14 cellular contexts compared by ENCODE assay signal in the genomic region with DNA sequence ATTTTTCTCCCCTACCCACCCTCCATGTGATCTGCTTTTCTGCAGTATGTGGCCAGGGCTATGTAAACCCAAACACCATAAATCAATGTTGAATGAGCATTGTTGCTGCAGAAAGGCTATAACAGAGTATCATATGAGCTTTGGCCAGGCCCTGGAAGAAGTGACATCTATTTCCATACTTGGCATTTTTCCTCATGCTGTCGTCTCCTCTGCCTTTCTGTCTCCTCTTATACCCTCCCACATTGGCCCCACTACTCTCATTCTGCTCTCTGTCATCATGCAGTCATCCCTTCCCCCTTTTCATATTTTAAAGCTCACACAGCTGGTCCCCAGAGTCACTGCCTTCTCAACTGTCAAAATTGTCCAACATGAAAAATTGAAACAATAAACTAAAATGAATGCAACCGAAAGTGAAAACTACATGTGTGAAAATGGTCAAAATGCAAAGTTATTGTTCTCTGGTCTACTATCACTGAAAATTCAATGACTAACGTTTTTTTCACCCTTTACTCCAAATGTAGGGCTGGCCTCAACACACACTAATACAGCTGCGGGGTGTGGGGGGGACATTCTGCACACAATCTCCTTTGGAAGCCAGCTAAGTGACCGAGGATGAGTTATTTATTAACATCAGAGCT.
DNase-seq lines count a peak whose midpoint lies in the region; ATAC-seq, FAIRE-seq and TF ChIP-seq lines count a peak whose summit lies in the region.
"Had no signal": no experiment of that assay in that cellular context is flagged by ENCODE, and none has a peak within 500 bp of the region (broad histone marks: within the 10 kb centered on the region; RNA-seq: fewer than 3 reads in every experiment).

No MANE protein-coding gene starts in this region.

- no peaks in the 10 kb centered on the region for H3K79me2 ChIP-seq in osteoblast (ENCODE audit: insufficient read depth, low read length)

- H4K20me1 ChIP-seq in osteoblast (ENCODE audit: insufficient read depth, low read length), result no peaks in the 10 kb centered on the region

- H3K4me1 Mint-ChIP-seq in type B pancreatic cell (ENCODE audit: unreplicated experiment), result peaks cover 25% of the 10 kb centered on the region
- H3K4me1 Mint-ChIP-seq: stimulated activated naive CD8-positive, alpha-beta T cell treated with anti-CD3 and anti-CD28 coated beads, Interleukin-15, amount 100 ng/mL, for 72 hours had no signal

- no peaks in the 10 kb centered on the region for H3K9me3 ChIP-seq in osteoblast (ENCODE audit: low read depth, low read length)

- TF ChIP-seq CTCF in type B pancreatic cell (conservative IDR thresholded peaks at IDR 0.05) (no peak), osteoblast (IDR thresholded peaks at IDR 0.05; ENCODE audit: extremely low read depth, low read depth, low read length) (no peak)

- peak overlapping the region; percentile 16 for H3K27ac Mint-ChIP-seq in type B pancreatic cell
- H3K27ac Mint-ChIP-seq: stimulated activated naive CD8-positive, alpha-beta T cell treated with anti-CD3 and anti-CD28 coated beads, Interleukin-15, amount 100 ng/mL, for 72 hours had no signal

- H2AFZ ChIP-seq in osteoblast (ENCODE audit: low read length), result no peak overlapping the region

- H3K4me2 ChIP-seq in osteoblast (ENCODE audit: insufficient read depth, low read length), result no peak overlapping the region

- H3K27me3 Mint-ChIP-seq in type B pancreatic cell, result peaks cover 17% of the 10 kb centered on the region

- H3K9me3 Mint-ChIP-seq in type B pancreatic cell, result no peaks in the 10 kb centered on the region
- H3K9me3 Mint-ChIP-seq: stimulated activated naive CD8-positive, alpha-beta T cell treated with anti-CD3 and anti-CD28 coated beads, Interleukin-15, amount 100 ng/mL, for 72 hours had no signal

- no peak for DNase-seq in GM19239 (ENCODE audit: insufficient read length, low spot score)
- no peak for DNase-seq in type B pancreatic cell (ENCODE audit: extremely low spot score, unreplicated experiment)
- no peak for DNase-seq in nucleus accumbens (lab: John Stamatoyannopoulos, UW)
- DNase-seq in osteoblast (ENCODE audit: insufficient read length, low spot score, missing footprints), result no peak
- no peak for DNase-seq in DMS153 treated with DMSO at 0.1 percent for 48 hours (lab: John Stamatoyannopoulos, UW; ENCODE audit: unreplicated experiment)
- DNase-seq: activated gamma-delta T cell; foreskin fibroblast; left ventricle myocardium superior; NCI-H2081 treated with DMSO at 0.1 percent for 48 hours; occipital lobe; stimulated activated naive CD8-positive, alpha-beta T cell treated with anti-CD3 and anti-CD28 coated beads, Interleukin-15, amount 100 ng/mL, for 72 hours had no signal

- no peaks in the 10 kb centered on the region for H3K27me3 ChIP-seq in osteoblast (ENCODE audit: insufficient read depth, low read length)

- peak; percentile 59 for FAIRE-seq in GM19239 (lab: Jason Lieb, UNC)

- H3K4me3 ChIP-seq in osteoblast (ENCODE audit: insufficient read depth, low read length), result no peak overlapping the region

- H3K4me1 ChIP-seq in osteoblast (ENCODE audit: insufficient read depth, low read length), result no peaks in the 10 kb centered on the region

- peak overlapping the region; percentile 27 for H3K4me3 Mint-ChIP-seq in type B pancreatic cell
- H3K4me3 Mint-ChIP-seq: stimulated activated naive CD8-positive, alpha-beta T cell treated with anti-CD3 and anti-CD28 coated beads, Interleukin-15, amount 100 ng/mL, for 72 hours had no signal

- H3K27ac ChIP-seq in osteoblast (ENCODE audit: low read depth, low read length), result no peak overlapping the region

- H3K36me3 Mint-ChIP-seq in type B pancreatic cell, result no peaks in the 10 kb centered on the region

- ATAC-seq in HG02588 (IDR thresholded peaks at IDR 0.05; ENCODE audit: unreplicated experiment), result peak; percentile 89
- peak; percentile 83 for ATAC-seq in HG03378 (IDR thresholded peaks at IDR 0.05; ENCODE audit: unreplicated experiment)
- ATAC-seq: left ventricle myocardium superior; Right ventricle myocardium inferior; stimulated activated naive CD8-positive, alpha-beta T cell treated with anti-CD3 and anti-CD28 coated beads, Interleukin-15, amount 100 ng/mL, for 72 hours had no signal

- no peaks in the 10 kb centered on the region for H3K36me3 ChIP-seq in osteoblast (ENCODE audit: insufficient read depth, low read length)
